ENCODE assay signal across 16 cellular contexts in genomic region chr12:78916845-78917480, GRCh38. TPM values are rescaled to one million over a fixed set of nuclear protein-coding genes. Genes with fewer than 3 reads are reported as not detected.
DNase-seq lines count a peak whose midpoint lies in the region; FAIRE-seq and TF ChIP-seq lines count a peak whose summit lies in the region.
"Had no signal": no experiment of that assay in that cellular context is flagged by ENCODE, and none has a peak within 500 bp of the region (broad histone marks: within the 10 kb centered on the region; RNA-seq: fewer than 3 reads in every experiment).

No MANE protein-coding gene starts in this region.

- H3K36me3 ChIP-seq in breast epithelium: no peaks in the 10 kb centered on the region
- no peaks in the 10 kb centered on the region for H3K36me3 ChIP-seq in keratinocyte (ENCODE audit: control insufficient read depth in 2 of 2, extremely low read depth in 1 of 2, insufficient read depth in 2 of 2, low read length in 2 of 2)
- H3K36me3 ChIP-seq: left ventricle myocardium inferior, thoracic aorta had no signal

- H3K36me3 Mint-ChIP-seq in MCF 10A (ENCODE audit: insufficient read depth, unreplicated experiment): no peaks in the 10 kb centered on the region

- FAIRE-seq in keratinocyte (lab: Jason Lieb, UNC): peak; percentile 60
- FAIRE-seq: GM12891 had no signal

- H2AFZ ChIP-seq in keratinocyte (ENCODE audit: control insufficient read depth, low read length): no peak overlapping the region

- H4K20me1 ChIP-seq in keratinocyte (ENCODE audit: control insufficient read depth, extremely low read depth, insufficient read depth, low read length): no peaks in the 10 kb centered on the region

- POLR2A ChIA-PET in MCF 10A (lab: Yijun Ruan, JAX): interaction anchor here (1.3 kb wide), 1 partner anchor 13 kb away, joined by 3 read pairs; no protein-coding TSS in a partner anchor

- peak; percentile 39 for DNase-seq in MCF 10A (ENCODE audit: unreplicated experiment)
- no peak for DNase-seq in breast epithelium (ENCODE audit: low spot score in 2 of 2)
- DNase-seq in amniotic epithelial cell (ENCODE audit: low read depth): peak; percentile 63
- no peak for DNase-seq in keratinocyte (ENCODE audit: low read depth, low spot score)
- no peak for DNase-seq in G401 (ENCODE audit: low spot score)
- DNase-seq in NCI-H146 (lab: John Stamatoyannopoulos, UW): no peak
- no peak for DNase-seq in GM13977 (ENCODE audit: low spot score)
- no peak for DNase-seq in DMS114 treated with DMSO at 0.1 percent for 48 hours (lab: John Stamatoyannopoulos, UW; ENCODE audit: unreplicated experiment)
- DNase-seq: 8988T; activated T-cell treated with anti-CD3 and anti-CD28 coated beads, Interleukin-2, amount 50 U/mL, for 72 hours; DMS153; effector memory CD8-positive, alpha-beta T cell; left ventricle myocardium inferior; NK-92 treated with Interleukin-12 subunit alpha and Interleukin-12 subunit beta, amount 100 ng/mL, for 24 hours had no signal

- intact Hi-C loops in MCF 10A (cut with micrococcal nuclease): no loop called here
- intact Hi-C loops in breast epithelium (cut with DNase I; ENCODE audit: low total_unique reads): no loop called here

- no peaks in the 10 kb centered on the region for H3K79me2 ChIP-seq in keratinocyte (ENCODE audit: control insufficient read depth, insufficient read depth, low read length)

- TF ChIP-seq POLR2A in breast epithelium (IDR thresholded peaks at IDR 0.05): no peak

- in situ Hi-C loops in G401 (cut with HindIII; ENCODE audit: low sequenced_read_pairs) (no loop called here), GM13977 (cut with MboI; ENCODE audit: low pct_unique_long_range_greater_than_20kb, low sequenced_read_pairs, unreplicated experiment) (no loop called here)

- dilution Hi-C loops in keratinocyte (cut with MboI; ENCODE audit: extremely low pct_ligation_motif_present, low sequenced_read_pairs): no loop called here

- CTCF ChIA-PET in MCF 10A (lab: Yijun Ruan, JAX): interaction anchor here (0.7 kb wide), 1 partner anchor 54 kb away, joined by 3 read pairs; no protein-coding TSS in a partner anchor

- TF ChIP-seq CTCF in MCF 10A (IDR thresholded peaks at IDR 0.05; ENCODE audit: unreplicated experiment) (no peak), breast epithelium (IDR thresholded peaks at IDR 0.05) (no peak), keratinocyte (optimal IDR thresholded peaks at IDR 0.05 in 1 of 3, IDR thresholded peaks at IDR 0.05 in 1 of 3, conservative IDR thresholded peaks at IDR 0.05 in 1 of 3; ENCODE audit: extremely low read depth in 1 of 3, insufficient read depth in 2 of 3, low read length in 3 of 3) (no peak), GM13977 (IDR thresholded peaks at IDR 0.05; ENCODE audit: extremely low read depth, insufficient read depth, missing control alignments) (no peak)

- H3K4me3 ChIP-seq in breast epithelium: no peak overlapping the region
- H3K4me3 ChIP-seq in keratinocyte (ENCODE audit: control insufficient read depth in 2 of 3, extremely low read depth in 1 of 3, insufficient read depth in 2 of 3, low read depth in 1 of 3, low read length in 3 of 3): no peak overlapping the region
- H3K4me3 ChIP-seq: left ventricle myocardium inferior, thoracic aorta had no signal

- no peaks in the 10 kb centered on the region for H3K9me1 ChIP-seq in keratinocyte (ENCODE audit: control insufficient read depth, extremely low read depth, insufficient read depth, low read length)

- no peak overlapping the region for H3K9ac ChIP-seq in keratinocyte (ENCODE audit: control insufficient read depth, extremely low read depth, insufficient read depth, low read length)

- H3K4me3 Mint-ChIP-seq in MCF 10A (ENCODE audit: unreplicated experiment): no peak overlapping the region
- H3K4me3 Mint-ChIP-seq: activated T-cell treated with anti-CD3 and anti-CD28 coated beads, Interleukin-2, amount 50 U/mL, for 72 hours; effector memory CD8-positive, alpha-beta T cell had no signal

- no peaks in the 10 kb centered on the region for H3K27me3 ChIP-seq in breast epithelium
- no peaks in the 10 kb centered on the region for H3K27me3 ChIP-seq in keratinocyte (ENCODE audit: control insufficient read depth, extremely low read depth, insufficient read depth, low read length)

- H3K9me3 Mint-ChIP-seq in MCF 10A (ENCODE audit: unreplicated experiment): no peaks in the 10 kb centered on the region

- H3K27ac ChIP-seq in breast epithelium (no peak overlapping the region), keratinocyte (ENCODE audit: control insufficient read depth, insufficient read depth, low read length) (no peak overlapping the region)
- H3K27ac ChIP-seq: left ventricle myocardium inferior, thoracic aorta had no signal

- BruUV-seq in MCF 10A (replicated peaks; lab: Mats Ljungman, UMichigan): no TSS peak

- H3K27ac Mint-ChIP-seq in MCF 10A (ENCODE audit: low read depth, unreplicated experiment): no peak overlapping the region
- H3K27ac Mint-ChIP-seq: activated T-cell treated with anti-CD3 and anti-CD28 coated beads, Interleukin-2, amount 50 U/mL, for 72 hours; effector memory CD8-positive, alpha-beta T cell had no signal

- H3K4me1 ChIP-seq in breast epithelium: no peaks in the 10 kb centered on the region
- H3K4me1 ChIP-seq in keratinocyte (ENCODE audit: control insufficient read depth, extremely low read depth, insufficient read depth, low read length): peaks cover 11% of the 10 kb centered on the region
- H3K4me1 ChIP-seq: left ventricle myocardium inferior had no signal

- no peaks in the 10 kb centered on the region for H3K27me3 Mint-ChIP-seq in MCF 10A (ENCODE audit: insufficient read depth, unreplicated experiment)
- H3K27me3 Mint-ChIP-seq: effector memory CD8-positive, alpha-beta T cell had no signal

- peak overlapping the region; percentile 19 for H3K4me2 ChIP-seq in keratinocyte (ENCODE audit: control insufficient read depth, extremely low read depth, insufficient read depth, low read depth, low read length)

- H3K9me3 ChIP-seq in breast epithelium (no peaks in the 10 kb centered on the region), keratinocyte (ENCODE audit: control insufficient read depth, low read depth, low read length) (no peaks in the 10 kb centered on the region)
- H3K9me3 ChIP-seq: left ventricle myocardium inferior, thoracic aorta had no signal

- H3K4me1 Mint-ChIP-seq in MCF 10A (ENCODE audit: insufficient read depth, unreplicated experiment): peaks cover 7% of the 10 kb centered on the region

RNA-seq across cellular contexts. Expression of gene SYT1, which starts 52.4 kb away (rescaled TPM):
- total RNA-seq in MCF 10A (2022) (7.4 and 10.4 TPM in 2 replicates), breast epithelium (1 to 10 TPM; 1.1 to 2.3 (median 1.6) TPM)
- polyA plus RNA-seq in keratinocyte: 4.6 to 10.5 TPM (median 6.1 TPM) in 3 replicates
- 0.85 TPM for polyA plus RNA-seq in keratinocyte (2011; ENCODE audit: low read depth)
- 3.5 and 5.9 TPM in 2 replicates for polyA plus RNA-seq in keratinocyte (2011; cell fraction: cytosol; rRNA removed)
- 26.1 and 26.2 TPM in 2 replicates for polyA plus RNA-seq in keratinocyte (2011; cell fraction: nucleus; rRNA removed)
- polyA plus RNA-seq in keratinocyte (2012; ENCODE audit: low replicate concordance): 0.13 and 10.2 TPM in 2 replicates
- polyA minus RNA-seq in keratinocyte: 3.4 to 11.6 TPM (median 5.2 TPM) in 3 replicates
- polyA minus RNA-seq in keratinocyte (2011; cell fraction: cytosol; rRNA and poly(A)+ RNA removed): 4.2 TPM
- polyA minus RNA-seq in keratinocyte (2011; cell fraction: nucleus; rRNA and poly(A)+ RNA removed): 16.5 and 38.1 TPM in 2 replicates
- not detected in 2 replicates for total RNA-seq in G401 (2014; rRNA removed; shearing (Covaris generic))
- total RNA-seq: activated T-cell treated with anti-CD3 and anti-CD28 coated beads, Interleukin-2, amount 50 U/mL, for 72 hours had no signal

Comparison
In these comparisons a context has a peak if more than half of its experiments do, and no peak if none do; other contexts are left out.
1. DNase-seq: peak in MCF 10A (single experiment) and amniotic epithelial cell (single experiment); none in breast epithelium (0 of 2), keratinocyte (single experiment), G401 (single experiment), NCI-H146 (single experiment), GM13977 (single experiment) and DMS114 treated with DMSO at 0.1 percent for 48 hours (single experiment).